Comparison of ENCODE assay signal across 26 cellular contexts in the genomic region with DNA sequence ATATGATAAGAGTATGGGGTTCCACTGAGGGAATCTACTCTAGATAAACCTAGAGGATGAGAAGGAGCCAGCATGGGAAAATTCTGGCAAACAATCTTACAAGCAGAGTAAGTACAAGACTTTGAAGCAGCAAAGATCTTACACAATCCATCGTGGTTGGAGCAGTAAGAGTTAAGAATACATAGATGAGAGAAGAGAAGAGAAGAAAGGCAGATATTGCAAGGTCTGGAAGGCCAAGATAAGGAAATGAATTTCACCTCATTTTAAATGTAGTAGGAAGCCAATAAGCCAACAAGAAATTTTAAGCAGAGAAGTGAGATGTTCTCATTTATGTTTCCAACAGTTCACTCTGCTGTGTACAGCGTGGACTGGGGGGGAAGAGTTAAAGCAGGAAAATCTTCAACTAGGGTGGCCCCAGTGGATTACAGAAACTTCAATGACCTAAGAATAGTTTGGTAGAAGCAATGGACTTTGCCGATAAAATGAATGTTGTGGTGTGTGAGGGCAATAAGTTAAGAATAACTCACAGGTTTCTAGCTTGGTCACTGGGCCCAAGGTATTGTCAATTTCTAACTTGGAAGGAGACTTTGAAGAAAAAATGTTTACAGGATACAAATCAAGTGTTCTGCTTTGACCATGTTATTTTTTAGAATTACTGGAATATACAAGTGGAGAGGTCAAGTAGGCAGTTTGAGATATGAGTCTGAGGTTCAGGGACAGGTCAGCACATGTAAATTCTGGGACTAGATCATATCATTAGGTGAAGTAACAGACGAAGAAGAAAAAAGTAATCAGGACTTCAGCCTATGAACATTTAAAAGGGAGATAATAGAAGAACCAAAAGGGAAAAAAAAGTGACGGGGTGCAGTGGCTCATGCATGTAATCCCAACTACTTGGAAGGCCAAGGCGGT.
"Had no signal": no experiment of that assay in that cellular context is flagged by ENCODE, and none has a peak within 500 bp of the region (broad histone marks: within the 10 kb centered on the region; RNA-seq: fewer than 3 reads in every experiment).

No MANE protein-coding gene starts in this region.

- H3K4me3 Mint-ChIP-seq: memory B cell; natural killer cell; stimulated activated effector memory CD8-positive, alpha-beta T cell treated with anti-CD3 and anti-CD28 coated beads, Interleukin-12 subunit alpha, Interleukin-12 subunit beta, amount 100 ng/mL, for 72 hours had no signal

- DNase-seq: dorsolateral prefrontal cortex; effector CD4-positive, alpha-beta T cell; foreskin fibroblast; gastrocnemius medialis; head of caudate nucleus; natural killer cell; stimulated activated CD4-positive, alpha-beta T cell treated with anti-CD3 and anti-CD28 coated beads, Interleukin-12 subunit alpha, Interleukin-12 subunit beta, amount 100 ng/mL, for 4 hours; stimulated activated CD4-positive, alpha-beta T cell treated with anti-CD3 and anti-CD28 coated beads, Interleukin-1b, Interleukin-23, amount 100 ng/mL, for 48 hours; stimulated activated CD4-positive, alpha-beta T cell treated with anti-CD3 and anti-CD28 coated beads, Interleukin-4, amount 100 ng/mL, for 24 hours; stimulated activated naive CD4-positive, alpha-beta T cell treated with Interleukin-2 at 50 U/mL for 16 hours; stomach; thyroid gland; trophoblast cell had no signal

- H3K4me1 ChIP-seq: gastrocnemius medialis, parathyroid adenoma, prostate gland, stomach, thyroid gland, vagina had no signal

- ATAC-seq: esophagus mucosa; gastrocnemius medialis; left lobe of liver; natural killer cell; sciatic nerve; stimulated activated effector memory CD8-positive, alpha-beta T cell treated with anti-CD3 and anti-CD28 coated beads, Interleukin-12 subunit alpha, Interleukin-12 subunit beta, amount 100 ng/mL, for 72 hours had no signal

- H3K27ac Mint-ChIP-seq: memory B cell; natural killer cell; stimulated activated effector memory CD8-positive, alpha-beta T cell treated with anti-CD3 and anti-CD28 coated beads, Interleukin-12 subunit alpha, Interleukin-12 subunit beta, amount 100 ng/mL, for 72 hours had no signal

- H3K36me3 Mint-ChIP-seq: memory B cell; natural killer cell; stimulated activated effector memory CD8-positive, alpha-beta T cell treated with anti-CD3 and anti-CD28 coated beads, Interleukin-12 subunit alpha, Interleukin-12 subunit beta, amount 100 ng/mL, for 72 hours had no signal

- H3K27me3 ChIP-seq: dorsolateral prefrontal cortex, gastrocnemius medialis, neutrophil, right atrium auricular region, stomach, thyroid gland, vagina had no signal

- H3K27ac ChIP-seq: dorsolateral prefrontal cortex, gastrocnemius medialis, neutrophil, parathyroid adenoma, prostate gland, stomach, thyroid gland, vagina had no signal

- FAIRE-seq: keratinocyte had no signal

- H3K4me3 ChIP-seq: dorsolateral prefrontal cortex, gastrocnemius medialis, lung, prostate gland, right atrium auricular region, smooth muscle cell, stomach, thyroid gland, vagina had no signal

- H3K9me3 ChIP-seq: gastrocnemius medialis, neutrophil, prostate gland, right atrium auricular region, stomach, thyroid gland, vagina had no signal

- H3K36me3 ChIP-seq: gastrocnemius medialis, neutrophil, prostate gland, right atrium auricular region, stomach, thyroid gland, vagina had no signal

- H3K9me3 Mint-ChIP-seq: memory B cell; natural killer cell; stimulated activated effector memory CD8-positive, alpha-beta T cell treated with anti-CD3 and anti-CD28 coated beads, Interleukin-12 subunit alpha, Interleukin-12 subunit beta, amount 100 ng/mL, for 72 hours had no signal

- H3K4me1 Mint-ChIP-seq: memory B cell; natural killer cell; stimulated activated effector memory CD8-positive, alpha-beta T cell treated with anti-CD3 and anti-CD28 coated beads, Interleukin-12 subunit alpha, Interleukin-12 subunit beta, amount 100 ng/mL, for 72 hours had no signal
